Comparison of ENCODE assay signal across 30 cellular contexts in the genomic region with DNA sequence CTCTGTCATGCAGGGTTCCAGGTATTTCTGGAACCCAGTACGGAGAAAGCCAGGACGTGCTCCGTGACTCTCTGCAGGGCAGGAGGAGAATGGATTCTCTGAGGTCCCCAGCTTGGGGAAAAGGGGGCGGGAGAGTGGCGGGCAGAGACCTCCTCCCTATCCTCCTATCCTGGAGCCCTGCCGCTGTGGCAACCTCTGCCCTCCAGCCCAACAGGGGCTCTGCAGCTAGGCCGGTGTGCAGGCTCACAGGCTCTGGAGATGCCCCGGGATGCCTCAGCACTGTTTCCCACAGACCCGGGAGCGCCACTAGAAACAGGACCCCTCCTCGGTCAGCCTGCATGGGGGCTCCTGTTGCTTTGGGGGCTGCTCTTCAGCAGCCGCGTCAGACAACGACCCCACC. TPM values are rescaled to one million over a fixed set of nuclear protein-coding genes. Genes with fewer than 3 reads are reported as not detected.
"Had no signal": no experiment of that assay in that cellular context is flagged by ENCODE, and none has a peak within 500 bp of the region (broad histone marks: within the 10 kb centered on the region; RNA-seq: fewer than 3 reads in every experiment).

No MANE protein-coding gene starts in this region.

- FAIRE-seq: colon, endometrium, endothelial cell of umbilical vein, frontal cortex had no signal

- H3K4me2 ChIP-seq: hepatocyte had no signal

- H3K79me2 ChIP-seq: hepatocyte had no signal

- H3K27me3 Mint-ChIP-seq: dendritic cell treated with granulocyte-macrophage colony-stimulating factor and Interleukin-4, amounts not matched to agents 40 ng/mL and 50 ng/mL, for 4 days; effector memory CD8-positive, alpha-beta T cell had no signal

- H3K36me3 ChIP-seq: colonic mucosa had no signal

- H3K27ac ChIP-seq: colonic mucosa, coronary artery, dorsolateral prefrontal cortex, epithelial cell of prostate, esophagus muscularis mucosa, esophagus squamous epithelium, foreskin keratinocyte, gastroesophageal sphincter, heart left ventricle, heart right ventricle, hepatocyte had no signal

- H3K4me3 ChIP-seq: colonic mucosa, coronary artery, dorsolateral prefrontal cortex, esophagus muscularis mucosa, esophagus squamous epithelium, gastroesophageal sphincter, heart left ventricle, heart right ventricle, hepatocyte had no signal

- H3K27me3 ChIP-seq: colonic mucosa, dorsolateral prefrontal cortex, esophagus muscularis mucosa, esophagus squamous epithelium, gastroesophageal sphincter, heart left ventricle, heart right ventricle, hepatocyte had no signal

- ATAC-seq: effector memory CD8-positive, alpha-beta T cell; esophagus mucosa; foreskin keratinocyte; gastroesophageal sphincter; heart left ventricle; heart right ventricle had no signal

- H3K9me3 Mint-ChIP-seq: dendritic cell treated with granulocyte-macrophage colony-stimulating factor and Interleukin-4, amounts not matched to agents 40 ng/mL and 50 ng/mL, for 4 days; effector memory CD8-positive, alpha-beta T cell; endodermal cell had no signal

- H3K4me1 Mint-ChIP-seq: endodermal cell had no signal

- H3K4me1 ChIP-seq: colonic mucosa, foreskin keratinocyte had no signal

- H3K27ac Mint-ChIP-seq: dendritic cell treated with granulocyte-macrophage colony-stimulating factor and Interleukin-4, amounts not matched to agents 40 ng/mL and 50 ng/mL, for 4 days; endodermal cell had no signal

- DNase-seq: colonic mucosa; cortex of kidney; dermis blood vessel endothelial cell; dorsolateral prefrontal cortex; effector CD4-positive, alpha-beta T cell; effector CD8-positive, alpha-beta T cell; effector memory CD4-positive, alpha-beta T cell; effector memory CD8-positive, alpha-beta T cell; endodermal cell; erythroblast; esophagus squamous epithelium; foreskin fibroblast; foreskin keratinocyte; foreskin melanocyte; glutamatergic neuron; head of caudate nucleus; heart left ventricle; heart right ventricle had no signal

- H3K9me3 ChIP-seq: colonic mucosa, esophagus muscularis mucosa, esophagus squamous epithelium, gastroesophageal sphincter, heart left ventricle, heart right ventricle had no signal

- H2AFZ ChIP-seq: hepatocyte had no signal

- H3K4me3 Mint-ChIP-seq: dendritic cell treated with granulocyte-macrophage colony-stimulating factor and Interleukin-4, amounts not matched to agents 40 ng/mL and 50 ng/mL, for 4 days; effector memory CD8-positive, alpha-beta T cell; endodermal cell had no signal

RNA-seq across cellular contexts. Expression of a gene that starts 43.1 kb away (rescaled TPM):
- total RNA-seq: fibroblast of villous mesenchyme, foreskin keratinocyte had no signal
- polyA plus RNA-seq: foreskin keratinocyte had no signal
